Comparison of ENCODE assay signal across 8 cellular contexts in genomic region chr1:15937706-15938168, GRCh38. TPM values are rescaled to one million over a fixed set of nuclear protein-coding genes. Genes with fewer than 3 reads are reported as not detected.
A peak's percentile ranks its signal among the peaks of the same experiment; 100 is the strongest.
DNase-seq lines count a peak whose midpoint lies in the region; ATAC-seq, FAIRE-seq and TF ChIP-seq lines count a peak whose summit lies in the region.

No MANE protein-coding gene starts in this region.

- no peaks in the 10 kb centered on the region for H3K27me3 ChIP-seq in CD4-positive, alpha-beta memory T cell (ENCODE audit: insufficient read depth, low read length)
- H3K27me3 ChIP-seq in GM12878 (replicated peaks in 1 of 2; ENCODE audit: control insufficient read depth in 2 of 2, insufficient read depth in 2 of 2, low read length in 1 of 2): no peaks in the 10 kb centered on the region
- H3K27me3 ChIP-seq in naive thymus-derived CD4-positive, alpha-beta T cell (ENCODE audit: control insufficient read depth in 2 of 2, insufficient read depth in 2 of 2, low read length in 2 of 2): no peaks in the 10 kb centered on the region

- FAIRE-seq in GM12878 (lab: Jason Lieb, UNC): no peak

- H3K27ac Mint-ChIP-seq in CD4-positive, alpha-beta memory T cell: peak overlapping the region in 5 of 7 donors; percentile 14 to 83 (median 56)
- H3K27ac Mint-ChIP-seq in naive thymus-derived CD4-positive, alpha-beta T cell: peak overlapping the region in 6 of 9 donors; percentile 33 to 84 (median 61)

- in situ Hi-C loops in GM12878 (cut with MboI): no loop called here

- H3K9me3 ChIP-seq in CD4-positive, alpha-beta memory T cell (ENCODE audit: control insufficient read depth in 1 of 2, low read length in 2 of 2): no peaks in the 10 kb centered on the region
- H3K9me3 ChIP-seq in GM12878 (replicated peaks; ENCODE audit: control insufficient read depth, insufficient read depth, low read length) (no peaks in the 10 kb centered on the region), mucosa of descending colon (no peaks in the 10 kb centered on the region)
- no peaks in the 10 kb centered on the region for H3K9me3 ChIP-seq in naive thymus-derived CD4-positive, alpha-beta T cell (ENCODE audit: control insufficient read depth in 2 of 3, low read length in 3 of 3)

- H3K9me3 Mint-ChIP-seq in CD4-positive, alpha-beta memory T cell: peaks cover 0 to 2% (median 0%) of the 10 kb centered on the region in 8 donors
- peaks cover 0 to 2% (median 0%) of the 10 kb centered on the region in 11 donors for H3K9me3 Mint-ChIP-seq in naive thymus-derived CD4-positive, alpha-beta T cell

- no peak; the same call in 1 of the 2 replicates for TF ChIP-seq RAD21 in GM12878 (IDR thresholded peaks at IDR 0.05; ENCODE audit: insufficient read depth, low read depth, low read length)

- no peak overlapping the region for H3K4me3 ChIP-seq in CD4-positive, alpha-beta memory T cell (ENCODE audit: low read length in 2 of 2)
- H3K4me3 ChIP-seq in GM12878: no peak overlapping the region
- H3K4me3 ChIP-seq in naive thymus-derived CD4-positive, alpha-beta T cell (ENCODE audit: low read length): no peak overlapping the region
- no peak overlapping the region for H3K4me3 ChIP-seq in mucosa of descending colon

- H3K36me3 Mint-ChIP-seq in CD4-positive, alpha-beta memory T cell: peaks cover 43 to 79% of the 10 kb centered on the region in 2 donors
- peaks cover 0 to 59% (median 19%) of the 10 kb centered on the region in 5 donors for H3K36me3 Mint-ChIP-seq in naive thymus-derived CD4-positive, alpha-beta T cell

- no peak overlapping the region for H3K4me3 Mint-ChIP-seq in CD4-positive, alpha-beta memory T cell
- H3K4me3 Mint-ChIP-seq in naive thymus-derived CD4-positive, alpha-beta T cell: no peak overlapping the region

- H2AFZ ChIP-seq in GM12878 (ENCODE audit: control insufficient read depth, low read depth, low read length): no peak overlapping the region

- WGBS in GM12878 (ENCODE audit: insufficient coverage, insufficient replicate concordance, low lambda C conversion rate, missing lambda C conversion rate): 81% methylated on average over 14 of the region's 14 CpGs

- BruUV-seq in GM12878 (replicated peaks; lab: Mats Ljungman, UMichigan): no TSS peak

- ATAC-seq in GM12878: peak; percentile 15
- ATAC-seq in naive thymus-derived CD4-positive, alpha-beta T cell: peak; percentile 20
- no peak for ATAC-seq in mucosa of descending colon
- no peak for ATAC-seq in GM19397 (IDR thresholded peaks at IDR 0.05; ENCODE audit: unreplicated experiment)

- TF ChIP-seq POLR2A in GM12878 (IDR thresholded peaks at IDR 0.05; ENCODE audit: low read depth, low read length): peak; percentile 57

- no peaks in the 10 kb centered on the region for H3K4me1 ChIP-seq in CD4-positive, alpha-beta memory T cell (ENCODE audit: insufficient read depth, low read length)
- H3K4me1 ChIP-seq in GM12878 (ENCODE audit: control insufficient read depth, insufficient read depth, low read length) (no peaks in the 10 kb centered on the region), mucosa of descending colon (ENCODE audit: low read depth) (peaks cover 4% of the 10 kb centered on the region)
- H3K4me1 ChIP-seq in naive thymus-derived CD4-positive, alpha-beta T cell (ENCODE audit: control insufficient read depth in 2 of 2, insufficient read depth in 2 of 2, low read length in 2 of 2): no peaks in the 10 kb centered on the region

- H4K20me1 ChIP-seq in GM12878 (ENCODE audit: control insufficient read depth, insufficient read depth): no peaks in the 10 kb centered on the region

- TF ChIP-seq CTCF in GM12878 (IDR thresholded peaks at IDR 0.05 in 2 of 3, conservative IDR thresholded peaks at IDR 0.05 in 1 of 3; ENCODE audit: control insufficient read depth in 2 of 3, extremely low read depth in 1 of 3, insufficient read depth in 1 of 3, low read depth in 3 of 3, low read length in 3 of 3): 0 out of 6 replicates have a peak, but pooled peaks of 2 of the 3 experiments have one; percentile 1 to 11
- no peak for TF ChIP-seq CTCF in mucosa of descending colon (IDR thresholded peaks at IDR 0.05)

- H3K79me2 ChIP-seq in GM12878 (ENCODE audit: control insufficient read depth, insufficient read depth, low read length): no peaks in the 10 kb centered on the region

- CTCF ChIA-PET in CD4-positive, alpha-beta memory T cell (lab: Charles Lee; ENCODE audit: partially characterized antibody): interaction anchor here (1.1 kb wide), 1 partner anchor 104 kb away, joined by 4 read pairs; no protein-coding TSS in a partner anchor
- CTCF ChIA-PET in GM12878 (lab: Yijun Ruan, JAX): interaction anchor here (1.4 to 3.3 kb wide), 4 partner anchors 68 to 146 kb away, joined by 4 to 19 read pairs (median 5); no protein-coding TSS in a partner anchor
- CTCF ChIA-PET in naive thymus-derived CD4-positive, alpha-beta T cell (lab: Charles Lee): interaction anchor here (0.8 kb wide), 1 partner anchor 122 kb away, joined by 3 read pairs; no protein-coding TSS in a partner anchor

- intact Hi-C loops in CD4-positive, alpha-beta memory T cell (cut with micrococcal nuclease): no loop called here
- intact Hi-C loops in GM12878 (cut with micrococcal nuclease; ENCODE audit: unreplicated experiment) (no loop called here), mucosa of descending colon (cut with DNase I, micrococcal nuclease) (no loop called here)
- intact Hi-C loops in naive thymus-derived CD4-positive, alpha-beta T cell (cut with micrococcal nuclease): no loop called here

- peaks cover 65% of the 10 kb centered on the region for H3K36me3 ChIP-seq in CD4-positive, alpha-beta memory T cell (ENCODE audit: insufficient read depth, low read length)
- H3K36me3 ChIP-seq in GM12878 (ENCODE audit: control insufficient read depth in 2 of 2, insufficient read depth in 2 of 2, low read length in 1 of 2) (peaks cover 16 to 68% of the 10 kb centered on the region in 2 experiments), mucosa of descending colon (ENCODE audit: low read depth) (peaks cover 13% of the 10 kb centered on the region)
- H3K36me3 ChIP-seq in naive thymus-derived CD4-positive, alpha-beta T cell (ENCODE audit: control insufficient read depth in 2 of 3, insufficient read depth in 3 of 3, low read length in 3 of 3): peaks cover 0 to 97% (median 23%) of the 10 kb centered on the region in 3 experiments

- DNase-seq in CD4-positive, alpha-beta memory T cell: no peak
- DNase-seq in LHCN-M2 (ENCODE audit: low read depth) (peak; percentile 61), GM12878 (ENCODE audit: low read depth, low spot score) (no peak), NCI-H2171 (lab: John Stamatoyannopoulos, UW) (no peak), inferior parietal cortex (ENCODE audit: extremely low spot score) (no peak), mucosa of descending colon (no peak)
- DNase-seq in naive thymus-derived CD4-positive, alpha-beta T cell: no peak

- RAD21 ChIA-PET in GM12878 (lab: Charles Lee; ENCODE audit: unreplicated experiment): no interaction called here

- no peak overlapping the region for H3K9ac ChIP-seq in GM12878 (ENCODE audit: control insufficient read depth, insufficient read depth, low read length)

- POLR2A ChIA-PET in CD4-positive, alpha-beta memory T cell (lab: Charles Lee; ENCODE audit: partially characterized antibody): interaction anchor here (1.1 kb wide), 1 partner anchor 101 kb away, joined by 3 read pairs; no protein-coding TSS in a partner anchor
- POLR2A ChIA-PET in GM12878 (lab: Charles Lee): interaction anchor here (0.6 to 1.0 kb wide), 4 partner anchors 9 to 157 kb away, joined by 3 to 5 read pairs (median 4); no protein-coding TSS in a partner anchor
- POLR2A ChIA-PET in naive thymus-derived CD4-positive, alpha-beta T cell (lab: Charles Lee): interaction anchor here (1.1 kb wide), 1 partner anchor 12 kb away, joined by 3 read pairs; no protein-coding TSS in a partner anchor

- SMC1A ChIA-PET in GM12878 (lab: Charles Lee; ENCODE audit: uncharacterized antibody, unreplicated experiment): interaction anchor here (1.4 to 1.7 kb wide), 2 partner anchors 122 to 146 kb away, joined by 4 to 9 read pairs; no protein-coding TSS in a partner anchor

- no peak overlapping the region for H3K27ac ChIP-seq in CD4-positive, alpha-beta memory T cell (ENCODE audit: low read depth, low read length)
- no peak overlapping the region for H3K27ac ChIP-seq in GM12878 (ENCODE audit: control insufficient read depth, insufficient read depth)
- no peak overlapping the region for H3K27ac ChIP-seq in naive thymus-derived CD4-positive, alpha-beta T cell (ENCODE audit: low read depth, low read length)

- H3K4me2 ChIP-seq in GM12878 (ENCODE audit: control insufficient read depth, insufficient read depth): no peak overlapping the region

- H3K4me1 Mint-ChIP-seq in CD4-positive, alpha-beta memory T cell: no peaks in the 10 kb centered on the region
- H3K4me1 Mint-ChIP-seq in naive thymus-derived CD4-positive, alpha-beta T cell: peaks cover 0 to 10% (median 0%) of the 10 kb centered on the region in 7 donors

- no peak for TF ChIP-seq EP300 in GM12878 (IDR thresholded peaks at IDR 0.05; ENCODE audit: borderline replicate concordance in 1 of 2, control insufficient read depth in 1 of 2, low read depth in 2 of 2, low read length in 2 of 2)

- H3K27me3 Mint-ChIP-seq in CD4-positive, alpha-beta memory T cell: no peaks in the 10 kb centered on the region
- no peaks in the 10 kb centered on the region for H3K27me3 Mint-ChIP-seq in naive thymus-derived CD4-positive, alpha-beta T cell

RNA-seq across cellular contexts. Expression of gene ZBTB17, which starts 38.2 kb away (rescaled TPM):
- total RNA-seq in CD4-positive, alpha-beta memory T cell: 10 to 100 TPM; 52.6 to 61.0 TPM
- 10 to 100 TPM in 1 of 2 donors, 1 to 10 TPM in 1; 5.2 to 24.3 TPM for polyA plus RNA-seq in CD4-positive, alpha-beta memory T cell
- total RNA-seq in LHCN-M2 (2014; rRNA removed) (37.0 and 44.4 TPM in 2 replicates), GM12878 (2014; rRNA removed) (45.2 and 49.8 TPM in 2 replicates), GM12878 (2014; rRNA removed; fragmentation: Illumina TruSeq; extraction: Trizol) (19.5 and 22.2 TPM in 2 replicates), GM12878 (2021) (51.0 and 59.4 TPM in 2 replicates), mucosa of descending colon (10 to 100 TPM; 29.2 to 40.8 (median 34.6) TPM)
- polyA plus RNA-seq in LHCN-M2 (2012): 26.2 TPM
- 91.0 and 100 TPM in 2 replicates for total RNA-seq in GM12878 (2013; cell fraction: nucleolus; rRNA removed)
- polyA plus RNA-seq in GM12878 (2011; ENCODE audit: low read depth): 20.6 TPM
- polyA plus RNA-seq in GM12878 (2011; rRNA removed) (19.4 and 40.4 TPM in 2 replicates), GM12878 (2014; fragmentation: Illumina TruSeq; extraction: Trizol) (3.9 and 11.1 TPM in 2 replicates), GM12878 (2014; fragmentation: Nextera tagmentation; extraction: Ambion mirVana) (1 to 10 TPM in 1 of 2 experiments, under 1 TPM in 1; 0.87 to 4.3 TPM), GM12878 (2014; rRNA removed) (43.7 and 59.6 TPM in 2 replicates), GM12878 (2016; fragmentation: Nextera tagmentation; extraction: Ambion mirVana) (10 to 100 TPM; 36.9 to 44.1 TPM)
- polyA plus RNA-seq in GM12878 (2011; cell fraction: cytosol; rRNA removed): 56.9 and 90.5 TPM in 2 replicates
- 320 and 372 TPM in 2 replicates for polyA plus RNA-seq in GM12878 (2011; cell fraction: nucleus; rRNA removed)
- 33.1 and 40.1 TPM in 2 replicates for polyA plus RNA-seq in GM12878 (2012)
- polyA minus RNA-seq in GM12878 (2011; rRNA and poly(A)+ RNA removed): 44.9 and 67.3 TPM in 2 replicates
- 24.6 and 29.4 TPM in 2 replicates for polyA minus RNA-seq in GM12878 (2011; cell fraction: cytosol; rRNA and poly(A)+ RNA removed)
- 41.5 and 74.8 TPM in 2 replicates for polyA minus RNA-seq in GM12878 (2011; cell fraction: nucleus; rRNA and poly(A)+ RNA removed)
- total RNA-seq in naive thymus-derived CD4-positive, alpha-beta T cell: 10 to 100 TPM; 47.3 to 85.1 (median 65.0) TPM
- 10 to 100 TPM; 11.2 to 33.7 TPM for polyA plus RNA-seq in naive thymus-derived CD4-positive, alpha-beta T cell

Comparison
In these comparisons a context has a peak if more than half of its experiments do, and no peak if none do; other contexts are left out.
1. ATAC-seq: peak in GM12878 (single experiment) and naive thymus-derived CD4-positive, alpha-beta T cell (single experiment); none in mucosa of descending colon (single experiment) and GM19397 (single experiment).